In the genomic region with DNA sequence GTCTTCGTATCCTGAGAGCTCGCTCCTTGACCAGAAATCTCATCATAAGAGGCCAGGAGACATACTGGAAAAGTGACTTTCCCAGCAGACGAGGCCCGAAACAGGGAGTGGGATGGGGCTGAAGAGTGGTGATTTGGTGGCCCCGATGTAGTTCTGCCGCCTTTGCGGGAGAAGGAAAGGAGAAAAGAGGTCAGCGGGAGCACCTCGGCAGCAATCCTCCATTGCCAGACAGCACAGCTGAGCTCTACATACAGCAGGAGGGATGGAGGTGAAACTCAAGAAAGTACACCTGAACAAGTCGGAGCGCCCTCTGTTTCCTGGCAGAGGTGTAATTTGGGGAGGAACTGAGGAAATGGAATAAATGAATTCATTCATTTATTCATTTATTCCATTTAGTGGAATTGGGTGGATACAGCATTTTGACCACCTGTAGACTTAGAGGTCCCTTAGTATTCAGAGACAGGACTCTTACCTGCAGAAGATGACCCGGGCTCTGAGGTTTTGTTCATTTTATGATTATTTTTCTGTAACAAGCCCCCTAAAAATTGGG, we compare ENCODE assay signal across 9 cellular contexts. TPM values are rescaled to one million over a fixed set of nuclear protein-coding genes. Genes with fewer than 3 reads are reported as not detected.
A peak's percentile ranks its signal among the peaks of the same experiment; 100 is the strongest.
DNase-seq lines count a peak whose midpoint lies in the region; ATAC-seq and TF ChIP-seq lines count a peak whose summit lies in the region.
"Had no signal": no experiment of that assay in that cellular context is flagged by ENCODE, and none has a peak within 500 bp of the region (broad histone marks: within the 10 kb centered on the region; RNA-seq: fewer than 3 reads in every experiment).

No MANE protein-coding gene starts in this region.

- no peaks in the 10 kb centered on the region for H3F3A ChIP-seq in Loucy (ENCODE audit: low read depth)

- no peaks in the 10 kb centered on the region for H3K36me3 Mint-ChIP-seq in CD8-positive, alpha-beta T cell
- H3K36me3 Mint-ChIP-seq in endodermal cell (ENCODE audit: low read depth), result no peaks in the 10 kb centered on the region

- peak overlapping the region; percentile 61 for H3K9ac ChIP-seq in Loucy (ENCODE audit: low read depth, low read length, poor library complexity, severe bottlenecking)
- H3K9ac ChIP-seq in endodermal cell (ENCODE audit: extremely low read depth, low read length, poor library complexity, severe bottlenecking), result no peak overlapping the region

- H3K4me3 ChIP-seq in CD8-positive, alpha-beta T cell (ENCODE audit: low read depth, low read length), result peak overlapping the region; percentile 64
- H3K4me3 ChIP-seq in Loucy (ENCODE audit: low read length, poor library complexity, severe bottlenecking) (peak overlapping the region; percentile 71), endodermal cell (ENCODE audit: low read length) (peak overlapping the region; percentile 82), neutrophil (ENCODE audit: low read depth in 1 of 2, low read length in 1 of 2) (peak overlapping the region; percentile 21 to 66)

- H3K4me2 ChIP-seq in Loucy (ENCODE audit: low read depth, low read length, poor library complexity, severe bottlenecking), result peak overlapping the region; percentile 79

- H3K27me3 Mint-ChIP-seq in CD8-positive, alpha-beta T cell (ENCODE audit: low read depth), result peaks cover 40% of the 10 kb centered on the region
- H3K27me3 Mint-ChIP-seq in endodermal cell (ENCODE audit: insufficient read depth), result peaks cover 91% of the 10 kb centered on the region

- intact Hi-C loops in CD8-positive, alpha-beta T cell (cut with DNase I, micrococcal nuclease), result loop anchor here (1.0 to 2.0 kb wide), 8 partner anchors 28 to 294 kb away; a partner anchor contains a TSS

- DNase-seq in CD8-positive, alpha-beta T cell, result no peak
- DNase-seq in endodermal cell (no peak), H4 (ENCODE audit: low spot score) (no peak), NOMO-1 treated with DMSO at 0.1 percent for 48 hours (lab: John Stamatoyannopoulos, UW; ENCODE audit: unreplicated experiment) (no peak)

- no peak for TF ChIP-seq CTCF in CD8-positive, alpha-beta T cell (IDR thresholded peaks at IDR 0.05)
- TF ChIP-seq CTCF in Loucy (conservative IDR thresholded peaks at IDR 0.05; ENCODE audit: low read length) (no peak), endodermal cell (conservative IDR thresholded peaks at IDR 0.05) (no peak), neutrophil (IDR thresholded peaks at IDR 0.05) (no peak)

- no peaks in the 10 kb centered on the region for H3K9me3 Mint-ChIP-seq in CD8-positive, alpha-beta T cell
- no peaks in the 10 kb centered on the region for H3K9me3 Mint-ChIP-seq in endodermal cell

- no peaks in the 10 kb centered on the region for H4K20me1 ChIP-seq in Loucy (ENCODE audit: insufficient read depth, low read length, poor library complexity, severe bottlenecking)

- H3K9me2 ChIP-seq in Loucy (replicated peaks; ENCODE audit: low read depth, low read length), result no peaks in the 10 kb centered on the region

- ATAC-seq in CD8-positive, alpha-beta T cell, result no peak
- ATAC-seq in GM19463 (IDR thresholded peaks at IDR 0.05; ENCODE audit: unreplicated experiment), result no peak
- ATAC-seq in GM19328 (IDR thresholded peaks at IDR 0.05; ENCODE audit: unreplicated experiment), result no peak

- no peaks in the 10 kb centered on the region for H3K27me3 ChIP-seq in CD8-positive, alpha-beta T cell (ENCODE audit: insufficient read depth, low read length)
- H3K27me3 ChIP-seq in Loucy (ENCODE audit: insufficient read depth, low read length, poor library complexity, severe bottlenecking) (no peaks in the 10 kb centered on the region), endodermal cell (ENCODE audit: control insufficient read depth, insufficient read depth, low read length, poor library complexity, severe bottlenecking) (peaks cover 86% of the 10 kb centered on the region), neutrophil (peaks cover 100% of the 10 kb centered on the region)

- POLR2A ChIA-PET in CD8-positive, alpha-beta T cell (lab: Charles Lee), result interaction anchor here (0.6 to 1.9 kb wide), 3 partner anchors 28 to 33 kb away, joined by 3 to 21 read pairs (median 3); a partner anchor contains a TSS

- H3K9me3 ChIP-seq in CD8-positive, alpha-beta T cell (ENCODE audit: low read length), result no peaks in the 10 kb centered on the region
- H3K9me3 ChIP-seq in Loucy (ENCODE audit: insufficient read depth, low read depth, low read length) (no peaks in the 10 kb centered on the region), endodermal cell (ENCODE audit: control insufficient read depth, low read length) (no peaks in the 10 kb centered on the region), neutrophil (no peaks in the 10 kb centered on the region)

- H3K36me3 ChIP-seq in CD8-positive, alpha-beta T cell (ENCODE audit: insufficient read depth, low read length), result no peaks in the 10 kb centered on the region
- H3K36me3 ChIP-seq in Loucy (ENCODE audit: insufficient read depth, low read length), result no peaks in the 10 kb centered on the region
- H3K36me3 ChIP-seq in endodermal cell (ENCODE audit: control insufficient read depth, insufficient read depth, low read length), result no peaks in the 10 kb centered on the region
- no peaks in the 10 kb centered on the region for H3K36me3 ChIP-seq in neutrophil

- peaks cover 35% of the 10 kb centered on the region for H3K4me1 ChIP-seq in CD8-positive, alpha-beta T cell (ENCODE audit: insufficient read depth, low read length)
- H3K4me1 ChIP-seq in Loucy (ENCODE audit: insufficient read depth, low read length, poor library complexity, severe bottlenecking), result peaks cover 17% of the 10 kb centered on the region
- no peaks in the 10 kb centered on the region for H3K4me1 ChIP-seq in endodermal cell (ENCODE audit: control insufficient read depth, insufficient read depth, low read length)
- H3K4me1 ChIP-seq in neutrophil (ENCODE audit: control insufficient read depth in 1 of 2, insufficient read depth in 1 of 2, low read depth in 1 of 2, low read length in 1 of 2), result peaks cover 30 to 34% of the 10 kb centered on the region in 2 experiments

- H3K79me2 ChIP-seq in Loucy (ENCODE audit: insufficient read depth, low read length), result no peaks in the 10 kb centered on the region

- H3K4me1 Mint-ChIP-seq in CD8-positive, alpha-beta T cell (ENCODE audit: low read depth), result peaks cover 35% of the 10 kb centered on the region
- H3K4me1 Mint-ChIP-seq in endodermal cell, result peaks cover 25% of the 10 kb centered on the region

- CTCF ChIA-PET in CD8-positive, alpha-beta T cell (lab: Charles Lee), result interaction anchor here (0.6 to 6.7 kb wide), 27 partner anchors 9 to 987 kb away, joined by 3 to 250 read pairs (median 5); a partner anchor contains a TSS

- peak overlapping the region; percentile 87 for H3K4me3 Mint-ChIP-seq in CD8-positive, alpha-beta T cell
- H3K4me3 Mint-ChIP-seq in endodermal cell, result peak overlapping the region; percentile 57

- WGBS in endodermal cell (ENCODE audit: insufficient coverage in 1 of 2, insufficient read length in 1 of 2), 2 experiments, result 32 to 33% methylated on average over 7 to 12 of the region's 12 CpGs

- no peak overlapping the region for H3K27ac ChIP-seq in CD8-positive, alpha-beta T cell (ENCODE audit: low read depth, low read length)
- H3K27ac ChIP-seq in endodermal cell (ENCODE audit: low read depth, low read length) (no peak overlapping the region), neutrophil (no peak overlapping the region)

- H2AFZ ChIP-seq in Loucy (ENCODE audit: low read length), result peak overlapping the region; percentile 94

- no peak overlapping the region for H3K27ac Mint-ChIP-seq in CD8-positive, alpha-beta T cell
- no peak overlapping the region for H3K27ac Mint-ChIP-seq in endodermal cell

RNA-seq across cellular contexts. Expression of a gene that starts 9.2 kb away (rescaled TPM):
- total RNA-seq in CD8-positive, alpha-beta T cell, result not detected
- not detected for total RNA-seq in endodermal cell
- polyA plus RNA-seq in endodermal cell (2013, experiment 1 of 2), result not detected
- not detected for polyA plus RNA-seq in endodermal cell (2013, experiment 2 of 2)
- total RNA-seq in H4 (2014; rRNA removed; shearing (Covaris generic)), result 0.12 TPM in 1 of 2 replicates, not detected in the other
- total RNA-seq: dermis microvascular lymphatic vessel endothelial cell had no signal

RNA-seq across cellular contexts. Expression of a gene that starts 28.1 kb away (rescaled TPM):
- not detected for total RNA-seq in CD8-positive, alpha-beta T cell
- total RNA-seq in endodermal cell, result under 1 TPM in 1 of 2 donors, not detected in 1; 0.15 TPM
- polyA plus RNA-seq in endodermal cell (2013, experiment 1 of 2), result not detected
- polyA plus RNA-seq in endodermal cell (2013, experiment 2 of 2), result not detected
- total RNA-seq in H4 (2014; rRNA removed; shearing (Covaris generic)), result not detected in 2 replicates
- total RNA-seq: dermis microvascular lymphatic vessel endothelial cell had no signal

RNA-seq across cellular contexts. Expression of a gene that starts 32.2 kb away (rescaled TPM):
- total RNA-seq in CD8-positive, alpha-beta T cell, result not detected
- total RNA-seq in endodermal cell, result not detected
- polyA plus RNA-seq in endodermal cell (2013, experiment 1 of 2), result not detected
- not detected for polyA plus RNA-seq in endodermal cell (2013, experiment 2 of 2)
- not detected in 2 replicates for total RNA-seq in H4 (2014; rRNA removed; shearing (Covaris generic))
- total RNA-seq: dermis microvascular lymphatic vessel endothelial cell had no signal

RNA-seq across cellular contexts. Expression of a gene that starts 36.7 kb away (rescaled TPM):
- total RNA-seq in CD8-positive, alpha-beta T cell, result 10 to 100 TPM; 24.7 to 28.3 TPM
- 10 to 100 TPM; 32.4 to 35.2 TPM for total RNA-seq in endodermal cell
- 52.7 TPM for polyA plus RNA-seq in endodermal cell (2013, experiment 1 of 2)
- 47.4 TPM for polyA plus RNA-seq in endodermal cell (2013, experiment 2 of 2)
- 57.8 and 68.7 TPM in 2 replicates for total RNA-seq in H4 (2014; rRNA removed; shearing (Covaris generic))

RNA-seq across cellular contexts. Expression of a gene that starts 42.6 kb away (rescaled TPM):
- 10 to 100 TPM; 26.6 to 30.7 TPM for total RNA-seq in CD8-positive, alpha-beta T cell
- 10 to 100 TPM; 23.0 to 27.2 TPM for total RNA-seq in endodermal cell
- polyA plus RNA-seq in endodermal cell (2013, experiment 1 of 2), result 45.5 TPM
- 40.4 TPM for polyA plus RNA-seq in endodermal cell (2013, experiment 2 of 2)
- total RNA-seq in H4 (2014; rRNA removed; shearing (Covaris generic)), result 32.6 and 46.8 TPM in 2 replicates
